ENCODE assay signal across 14 cellular contexts in genomic region chr10:109967739-109968088, GRCh38. TPM values are rescaled to one million over a fixed set of nuclear protein-coding genes. Genes with fewer than 3 reads are reported as not detected.
DNase-seq lines count a peak whose midpoint lies in the region; ATAC-seq and TF ChIP-seq lines count a peak whose summit lies in the region.
"Had no signal": no experiment of that assay in that cellular context is flagged by ENCODE, and none has a peak within 500 bp of the region (broad histone marks: within the 10 kb centered on the region; RNA-seq: fewer than 3 reads in every experiment).

No MANE protein-coding gene starts in this region.

- ATAC-seq in right lobe of liver, result no peak
- no peak for ATAC-seq in GM21390 (IDR thresholded peaks at IDR 0.05; ENCODE audit: unreplicated experiment)
- no peak for ATAC-seq in T-helper 17 cell
- ATAC-seq: naive thymus-derived CD4-positive, alpha-beta T cell had no signal

- H3K27me3 ChIP-seq in H9 (ENCODE audit: insufficient read depth, low read length) (no peaks in the 10 kb centered on the region), right lobe of liver (peaks cover 0 to 2% of the 10 kb centered on the region in 2 donors)

- H3K27ac ChIP-seq in H9 (ENCODE audit: insufficient read length, low read depth, low read length) (no peak overlapping the region), right lobe of liver (peak overlapping the region; percentile 11 to 35 (median 21))

- H2AK5ac ChIP-seq in H9 (ENCODE audit: insufficient read length, low read length), result no peak overlapping the region

- intact Hi-C loops in right lobe of liver (cut with DNase I), result no loop called here

- no peak for TF ChIP-seq POLR2A in right lobe of liver (IDR thresholded peaks at IDR 0.05)

- H3K79me1 ChIP-seq in H9 (ENCODE audit: insufficient read depth, low read depth, low read length, poor library complexity, severe bottlenecking), result no peaks in the 10 kb centered on the region

- H3K9me3 ChIP-seq in H9 (ENCODE audit: control insufficient read depth, low read depth, low read length), result no peaks in the 10 kb centered on the region
- no peaks in the 10 kb centered on the region for H3K9me3 ChIP-seq in right lobe of liver
- H3K9me3 ChIP-seq in T-helper 17 cell (ENCODE audit: control insufficient read depth, low read length, poor library complexity, severe bottlenecking), result no peaks in the 10 kb centered on the region

- no peak overlapping the region for H2BK5ac ChIP-seq in H9 (ENCODE audit: insufficient read length, low read length)

- H3T11ph ChIP-seq in H9 (ENCODE audit: low read length), result no peak overlapping the region

- H3K14ac ChIP-seq in H9 (ENCODE audit: insufficient read depth, low read length), result no peak overlapping the region

- no peak overlapping the region for H3K56ac ChIP-seq in H9 (ENCODE audit: insufficient read length, low read depth, low read length)

- TF ChIP-seq CTCF in H9 (conservative IDR thresholded peaks at IDR 0.05), result no peak
- TF ChIP-seq CTCF in brain (conservative IDR thresholded peaks at IDR 0.05), result no peak
- TF ChIP-seq CTCF in right lobe of liver (IDR thresholded peaks at IDR 0.05), result no peak
- TF ChIP-seq CTCF in progenitor cell of endocrine pancreas (IDR thresholded peaks at IDR 0.05; ENCODE audit: unreplicated experiment), result no peak

- H3K36me3 Mint-ChIP-seq in H9 (ENCODE audit: insufficient read depth in 1 of 3, low read depth in 3 of 3), result no peaks in the 10 kb centered on the region
- no peaks in the 10 kb centered on the region for H3K36me3 Mint-ChIP-seq in brain
- H3K36me3 Mint-ChIP-seq in progenitor cell of endocrine pancreas (ENCODE audit: insufficient read depth), result no peaks in the 10 kb centered on the region
- H3K36me3 Mint-ChIP-seq in T-helper 17 cell (ENCODE audit: low read depth), result no peaks in the 10 kb centered on the region
- H3K36me3 Mint-ChIP-seq: naive thymus-derived CD4-positive, alpha-beta T cell had no signal

- no peaks in the 10 kb centered on the region for H3K36me3 ChIP-seq in right lobe of liver

- H3K9me3 Mint-ChIP-seq in H9, result no peaks in the 10 kb centered on the region; a peak in 1 of 5 replicates
- H3K9me3 Mint-ChIP-seq in brain, result no peaks in the 10 kb centered on the region
- H3K9me3 Mint-ChIP-seq in progenitor cell of endocrine pancreas (ENCODE audit: low read depth), result no peaks in the 10 kb centered on the region
- H3K9me3 Mint-ChIP-seq: naive thymus-derived CD4-positive, alpha-beta T cell had no signal

- H4K5ac ChIP-seq in H9 (ENCODE audit: insufficient read length, low read depth, low read length), result no peak overlapping the region

- no peak overlapping the region for H2BK12ac ChIP-seq in H9 (ENCODE audit: insufficient read length, low read depth, low read length)

- H4K20me1 ChIP-seq in H9 (ENCODE audit: control insufficient read depth, insufficient read depth, insufficient read length), result no peaks in the 10 kb centered on the region

- H2BK120ac ChIP-seq in H9 (ENCODE audit: low read depth, low read length, poor library complexity, severe bottlenecking), result no peak overlapping the region

- peaks cover 8% of the 10 kb centered on the region; the same call in 1 of the 2 replicates for H3K4me1 ChIP-seq in H9 (ENCODE audit: insufficient read depth, low read length)
- H3K4me1 ChIP-seq in right lobe of liver, result peaks cover 0 to 32% (median 4%) of the 10 kb centered on the region in 4 donors

- H3K27ac Mint-ChIP-seq in H9 (peak overlapping the region in 1 of 3 experiments; percentile 63; a peak in 1 of 7 replicates), brain (peak overlapping the region; percentile 81 to 90 (median 86)), progenitor cell of endocrine pancreas (peak overlapping the region; percentile 87), T-helper 17 cell (no peak overlapping the region)
- H3K27ac Mint-ChIP-seq: B cell; naive thymus-derived CD4-positive, alpha-beta T cell had no signal

- DNase-seq in H9 (no peak), right lobe of liver (no peak), progenitor cell of endocrine pancreas (ENCODE audit: low spot score, unreplicated experiment) (no peak), SKM-1 (lab: John Stamatoyannopoulos, UW; ENCODE audit: unreplicated experiment) (no peak), NCI-H1694 (lab: John Stamatoyannopoulos, UW) (no peak), T-helper 17 cell (no peak)
- DNase-seq: activated naive CD4-positive, alpha-beta T cell treated with anti-CD3 and anti-CD28 coated beads, Interleukin-2, amount 50 U/mL, for 16 hours; naive thymus-derived CD4-positive, alpha-beta T cell; NCI-H187 treated with DMSO at 0.1 percent for 48 hours; NCI-H446 treated with DMSO at 0.1 percent for 48 hours; SIG-M5 had no signal

- H2AFZ ChIP-seq in H9 (ENCODE audit: low read length), result no peak overlapping the region

- no peak overlapping the region for H3K4me3 Mint-ChIP-seq in H9
- H3K4me3 Mint-ChIP-seq in brain, result peak overlapping the region in 4 of 5 experiments; percentile 23 to 41 (median 39)
- no peak overlapping the region for H3K4me3 Mint-ChIP-seq in progenitor cell of endocrine pancreas (ENCODE audit: low read depth)
- no peak overlapping the region for H3K4me3 Mint-ChIP-seq in T-helper 17 cell
- H3K4me3 Mint-ChIP-seq: B cell; naive thymus-derived CD4-positive, alpha-beta T cell had no signal

- no peaks in the 10 kb centered on the region for H3K79me2 ChIP-seq in H9 (ENCODE audit: insufficient read depth, low read length)

- no peak overlapping the region for H3K9ac ChIP-seq in H9 (ENCODE audit: extremely low read depth, insufficient read length, low read length)

- no peak overlapping the region for H2BK15ac ChIP-seq in H9 (ENCODE audit: low read depth, low read length)

- H4K91ac ChIP-seq in H9 (ENCODE audit: insufficient read length, low read depth, low read length), result no peak overlapping the region

- no peak overlapping the region for H2BK20ac ChIP-seq in H9 (ENCODE audit: low read depth, low read length, poor library complexity, severe bottlenecking)

- H3K23me2 ChIP-seq in H9 (ENCODE audit: insufficient read length, low read depth, low read length, poor library complexity, severe bottlenecking), result peaks cover 3% of the 10 kb centered on the region

- H3K27me3 Mint-ChIP-seq in H9 (ENCODE audit: low read depth) (no peaks in the 10 kb centered on the region; the same call in 1 of the 2 replicates), brain (peaks cover 3% of the 10 kb centered on the region), progenitor cell of endocrine pancreas (peaks cover 40% of the 10 kb centered on the region), T-helper 17 cell (peaks cover 25% of the 10 kb centered on the region)
- H3K27me3 Mint-ChIP-seq: B cell had no signal

- H4K8ac ChIP-seq in H9 (replicated peaks; ENCODE audit: insufficient read length, low read depth, low read length), result no peak overlapping the region

- peak overlapping the region; percentile 14 for H3K4me2 ChIP-seq in H9 (ENCODE audit: insufficient read depth, insufficient read length, low read length)

- H3K18ac ChIP-seq in H9 (ENCODE audit: insufficient read length, low read depth, low read length), result no peak overlapping the region

- no peak overlapping the region for H3K23ac ChIP-seq in H9 (ENCODE audit: insufficient read length, low read depth, low read length)

- H3K4me1 Mint-ChIP-seq in H9, result peaks cover 23 to 25% of the 10 kb centered on the region in 2 experiments
- peaks cover 40% of the 10 kb centered on the region for H3K4me1 Mint-ChIP-seq in brain
- peaks cover 48% of the 10 kb centered on the region for H3K4me1 Mint-ChIP-seq in progenitor cell of endocrine pancreas (ENCODE audit: low read depth)
- peaks cover 6% of the 10 kb centered on the region for H3K4me1 Mint-ChIP-seq in T-helper 17 cell
- H3K4me1 Mint-ChIP-seq: B cell had no signal

- no peak overlapping the region for H3K4ac ChIP-seq in H9 (ENCODE audit: low read depth, low read length)

- H3K4me3 ChIP-seq in right lobe of liver, result no peak overlapping the region

RNA-seq across cellular contexts. Expression of gene ADD3, which starts 40.1 kb away (rescaled TPM):
- total RNA-seq in H9 (2021) (59.9 and 66.4 TPM in 2 replicates), right lobe of liver (10 to 100 TPM; 11.7 to 71.3 (median 16.2) TPM), progenitor cell of endocrine pancreas (111 and 117 TPM in 2 replicates), T-helper 17 cell (100 to 1,000 TPM; 343 to 351 TPM)
- polyA plus RNA-seq in brain (ENCODE audit: insufficient read depth, low read depth, low replicate concordance), result 36.6 TPM

RNA-seq across cellular contexts. Expression of gene XPNPEP1, which starts 44.4 kb away (rescaled TPM):
- total RNA-seq in H9 (2021) (64.4 and 71.3 TPM in 2 replicates), right lobe of liver (10 to 100 TPM; 13.9 to 57.8 (median 29.4) TPM), progenitor cell of endocrine pancreas (40.0 and 66.8 TPM in 2 replicates), T-helper 17 cell (10 to 100 TPM; 76.4 to 81.6 TPM)
- polyA plus RNA-seq in brain (ENCODE audit: insufficient read depth, low read depth, low replicate concordance), result 43.1 TPM

Comparison
In these comparisons a context has a peak if more than half of its experiments do, and no peak if none do; other contexts are left out.
1. H3K4me3 Mint-ChIP-seq: peak in brain (4 of 5); none in H9 (0 of 2), progenitor cell of endocrine pancreas (single experiment) and T-helper 17 cell (single experiment).